18 cellular contexts compared by ENCODE assay signal in the genomic region with DNA sequence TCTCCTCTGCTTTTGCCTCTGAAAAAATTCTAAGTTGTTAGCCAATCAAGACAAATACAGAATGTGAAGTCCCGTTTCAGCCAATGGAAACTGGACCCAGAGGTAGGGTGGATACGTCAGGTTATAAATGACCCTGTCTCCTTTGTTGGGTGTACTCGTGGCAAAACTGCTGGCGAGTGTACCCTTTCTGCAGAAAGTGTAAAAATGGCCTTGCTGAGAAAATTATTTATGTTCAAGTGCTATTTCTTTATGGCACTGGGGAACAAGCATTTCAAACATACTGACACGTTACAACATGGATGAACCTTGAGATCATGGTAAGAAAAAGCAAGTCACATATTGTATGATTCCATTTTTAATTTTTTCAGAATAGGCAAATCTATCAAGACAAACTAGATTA. TPM values are rescaled to one million over a fixed set of nuclear protein-coding genes. Genes with fewer than 3 reads are reported as not detected.
DNase-seq lines count a peak whose midpoint lies in the region; ATAC-seq and TF ChIP-seq lines count a peak whose summit lies in the region.
"Had no signal": no experiment of that assay in that cellular context is flagged by ENCODE, and none has a peak within 500 bp of the region (broad histone marks: within the 10 kb centered on the region; RNA-seq: fewer than 3 reads in every experiment).

No MANE protein-coding gene starts in this region.

- H3K4me2 ChIP-seq in HCT116 (ENCODE audit: low read length): no peak overlapping the region

- no peaks in the 10 kb centered on the region for H3K27me3 Mint-ChIP-seq in CD4-positive, alpha-beta T cell
- no peaks in the 10 kb centered on the region for H3K27me3 Mint-ChIP-seq in activated T-helper 1 cell treated with anti-CD3 and anti-CD28 coated beads, Interleukin-12 subunit alpha, Interleukin-12 subunit beta, Interleukin-2, Interleukin-4 antibody, amounts not matched to agents 30 ng/mL and 10 ng/mL and 1 ng/mL, durations not matched to agents 14 hours and 24 hours and 36 hours (ENCODE audit: insufficient read depth)
- no peaks in the 10 kb centered on the region for H3K27me3 Mint-ChIP-seq in dendritic cell treated with granulocyte-macrophage colony-stimulating factor and Interleukin-4, amounts not matched to agents 40 ng/mL and 50 ng/mL, for 4 days
- H3K27me3 Mint-ChIP-seq: B cell; CD8-positive, alpha-beta memory T cell had no signal

- CTCF ChIA-PET in CD4-positive, alpha-beta T cell (lab: Charles Lee): no interaction called here
- CTCF ChIA-PET in HCT116 (lab: Charles Lee): no interaction called here

- peaks cover 6 to 18% of the 10 kb centered on the region in 2 experiments; a peak in 3 of 4 replicates for H3K4me1 ChIP-seq in HCT116 (ENCODE audit: control insufficient read depth in 1 of 2, insufficient read depth in 2 of 2, low read length in 2 of 2)
- H3K4me1 ChIP-seq: HAP-1 had no signal

- peaks cover 9% of the 10 kb centered on the region for H3K9me3 ChIP-seq in CD4-positive, alpha-beta T cell (ENCODE audit: control insufficient read depth, low read length)
- H3K9me3 ChIP-seq in HCT116 (ENCODE audit: control insufficient read depth in 1 of 2, insufficient read depth in 1 of 2, low read depth in 1 of 2, low read length in 2 of 2) (peaks cover 6 to 23% of the 10 kb centered on the region in 2 experiments; a peak in 2 of 4 replicates), WERI-Rb-1 (ENCODE audit: severe bottlenecking) (peaks cover 7% of the 10 kb centered on the region)

- TF ChIP-seq POLR2A in HCT116 (IDR thresholded peaks at IDR 0.05; ENCODE audit: borderline replicate concordance, extremely low read depth, insufficient read depth, insufficient read length): no peak

- H3K9me2 ChIP-seq in HCT116 (ENCODE audit: insufficient read depth): no peaks in the 10 kb centered on the region

- POLR2A ChIA-PET in CD4-positive, alpha-beta T cell (lab: Charles Lee): no interaction called here
- POLR2A ChIA-PET in HCT116 (lab: Charles Lee): no interaction called here

- peaks cover 6% of the 10 kb centered on the region for H3K9me3 Mint-ChIP-seq in CD4-positive, alpha-beta T cell
- peaks cover 24% of the 10 kb centered on the region for H3K9me3 Mint-ChIP-seq in activated T-helper 1 cell treated with anti-CD3 and anti-CD28 coated beads, Interleukin-12 subunit alpha, Interleukin-12 subunit beta, Interleukin-2, Interleukin-4 antibody, amounts not matched to agents 30 ng/mL and 10 ng/mL and 1 ng/mL, durations not matched to agents 14 hours and 24 hours and 36 hours
- peaks cover 20% of the 10 kb centered on the region for H3K9me3 Mint-ChIP-seq in dendritic cell treated with granulocyte-macrophage colony-stimulating factor and Interleukin-4, amounts not matched to agents 40 ng/mL and 50 ng/mL, for 4 days

- H3K4me3 ChIP-seq in HCT116 (replicated peaks in 1 of 2; ENCODE audit: low read depth in 1 of 2, low read length in 2 of 2): no peak overlapping the region
- H3K4me3 ChIP-seq in WERI-Rb-1 (ENCODE audit: low read depth, low read length): no peak overlapping the region
- H3K4me3 ChIP-seq: HAP-1 had no signal

- H3K79me2 ChIP-seq in HCT116 (ENCODE audit: insufficient read depth, low read length): peaks cover 18% of the 10 kb centered on the region

- no peaks in the 10 kb centered on the region for H4K20me1 ChIP-seq in HCT116 (ENCODE audit: insufficient read depth)

- no peak overlapping the region for H3K27ac ChIP-seq in CD4-positive, alpha-beta T cell (ENCODE audit: low read depth, low read length)
- H3K27ac ChIP-seq in HCT116 (ENCODE audit: low read depth, low read length) (no peak overlapping the region), WERI-Rb-1 (no peak overlapping the region)

- no peak overlapping the region for H3K27ac Mint-ChIP-seq in CD4-positive, alpha-beta T cell
- peak overlapping the region; percentile 29 for H3K27ac Mint-ChIP-seq in activated T-helper 1 cell treated with anti-CD3 and anti-CD28 coated beads, Interleukin-12 subunit alpha, Interleukin-12 subunit beta, Interleukin-2, Interleukin-4 antibody, amounts not matched to agents 30 ng/mL and 10 ng/mL and 1 ng/mL, durations not matched to agents 14 hours and 24 hours and 36 hours
- peak overlapping the region; percentile 33 for H3K27ac Mint-ChIP-seq in dendritic cell treated with granulocyte-macrophage colony-stimulating factor and Interleukin-4, amounts not matched to agents 40 ng/mL and 50 ng/mL, for 4 days
- H3K27ac Mint-ChIP-seq: HFFc6 had no signal

- no peak overlapping the region for H2AFZ ChIP-seq in HCT116 (ENCODE audit: low read depth, low read length, poor library complexity, severe bottlenecking)

- no TSS peak for BruUV-seq in HCT116 (replicated peaks; lab: Mats Ljungman, UMichigan)

- RAD21 ChIA-PET in HCT116 (lab: Charles Lee; ENCODE audit: low non-redundant PET in 1 of 2, low total read pairs in 2 of 2, uncharacterized antibody in 2 of 2, unreplicated experiment in 2 of 2): no interaction called here

- no peak for ATAC-seq in CD4-positive, alpha-beta T cell (ENCODE audit: poor library complexity)
- ATAC-seq in HCT116 (no peak), HG03460 (IDR thresholded peaks at IDR 0.05; ENCODE audit: unreplicated experiment) (no peak)

- peak overlapping the region; percentile 11 for H3K4me3 Mint-ChIP-seq in CD4-positive, alpha-beta T cell
- no peak overlapping the region for H3K4me3 Mint-ChIP-seq in activated T-helper 1 cell treated with anti-CD3 and anti-CD28 coated beads, Interleukin-12 subunit alpha, Interleukin-12 subunit beta, Interleukin-2, Interleukin-4 antibody, amounts not matched to agents 30 ng/mL and 10 ng/mL and 1 ng/mL, durations not matched to agents 14 hours and 24 hours and 36 hours
- no peak overlapping the region for H3K4me3 Mint-ChIP-seq in dendritic cell treated with granulocyte-macrophage colony-stimulating factor and Interleukin-4, amounts not matched to agents 40 ng/mL and 50 ng/mL, for 4 days
- H3K4me3 Mint-ChIP-seq: B cell, HFFc6 had no signal

- TF ChIP-seq CTCF in CD4-positive, alpha-beta T cell (IDR thresholded peaks at IDR 0.05): no peak
- TF ChIP-seq CTCF in HCT116 (IDR thresholded peaks at IDR 0.05 in 2 of 3, conservative IDR thresholded peaks at IDR 0.05 in 1 of 3; ENCODE audit: borderline replicate concordance in 1 of 3, insufficient read depth in 1 of 3, low read depth in 2 of 3, low read length in 2 of 3) (no peak), WERI-Rb-1 (IDR thresholded peaks at IDR 0.05; ENCODE audit: low read depth, low read length) (no peak)

- intact Hi-C loops in CD4-positive, alpha-beta T cell (cut with DNase I, micrococcal nuclease): loop anchor here in 1 of 2 experiments (5.0 kb wide), 1 partner anchor 103 kb away; the partner anchor contains the start of gene VHL
- intact Hi-C loops in HCT116 (cut with micrococcal nuclease): no loop called here
- intact Hi-C loops in activated T-helper 1 cell treated with anti-CD3 and anti-CD28 coated beads, Interleukin-12 subunit alpha, Interleukin-12 subunit beta, Interleukin-2, Interleukin-4 antibody, amounts not matched to agents 30 ng/mL and 10 ng/mL and 1 ng/mL, durations not matched to agents 14 hours and 24 hours and 36 hours (cut with micrococcal nuclease): no loop called here
- intact Hi-C loops in dendritic cell treated with granulocyte-macrophage colony-stimulating factor and Interleukin-4, amounts not matched to agents 40 ng/mL and 50 ng/mL, for 4 days (cut with micrococcal nuclease): no loop called here

- H3K4me1 Mint-ChIP-seq in CD4-positive, alpha-beta T cell (ENCODE audit: low read depth): peaks cover 64% of the 10 kb centered on the region
- peaks cover 58% of the 10 kb centered on the region for H3K4me1 Mint-ChIP-seq in activated T-helper 1 cell treated with anti-CD3 and anti-CD28 coated beads, Interleukin-12 subunit alpha, Interleukin-12 subunit beta, Interleukin-2, Interleukin-4 antibody, amounts not matched to agents 30 ng/mL and 10 ng/mL and 1 ng/mL, durations not matched to agents 14 hours and 24 hours and 36 hours (ENCODE audit: low read depth)
- H3K4me1 Mint-ChIP-seq in dendritic cell treated with granulocyte-macrophage colony-stimulating factor and Interleukin-4, amounts not matched to agents 40 ng/mL and 50 ng/mL, for 4 days (ENCODE audit: low read depth): peaks cover 34% of the 10 kb centered on the region

- H3K9ac ChIP-seq in HCT116 (ENCODE audit: low read length): no peak overlapping the region
- H3K9ac ChIP-seq: BLaER1 treated with 17β-estradiol and CSF1 and Interleukin-3, amounts not matched to agents 10 nM and 100 nM had no signal

- DNase-seq in CD4-positive, alpha-beta T cell: no peak
- DNase-seq in HCT116 (ENCODE audit: low read depth, low spot score): no peak
- DNase-seq in activated T-helper 1 cell treated with anti-CD3 and anti-CD28 coated beads, Interleukin-12 subunit alpha, Interleukin-12 subunit beta, Interleukin-2, Interleukin-4 antibody, amounts not matched to agents 30 ng/mL and 10 ng/mL and 1 ng/mL, durations not matched to agents 14 hours and 24 hours and 36 hours (ENCODE audit: low spot score): no peak
- DNase-seq in WERI-Rb-1: no peak
- DNase-seq in NCI-H187 treated with DMSO at 0.1 percent for 48 hours (lab: John Stamatoyannopoulos, UW): no peak
- DNase-seq: CD8-positive, alpha-beta memory T cell; COR-L47; DMS153; DMS79; GDM1; HFFc6 had no signal

- H3K36me3 Mint-ChIP-seq in CD4-positive, alpha-beta T cell (ENCODE audit: low read depth): peaks cover 43% of the 10 kb centered on the region
- peaks cover 54% of the 10 kb centered on the region for H3K36me3 Mint-ChIP-seq in activated T-helper 1 cell treated with anti-CD3 and anti-CD28 coated beads, Interleukin-12 subunit alpha, Interleukin-12 subunit beta, Interleukin-2, Interleukin-4 antibody, amounts not matched to agents 30 ng/mL and 10 ng/mL and 1 ng/mL, durations not matched to agents 14 hours and 24 hours and 36 hours (ENCODE audit: low read depth)
- H3K36me3 Mint-ChIP-seq in dendritic cell treated with granulocyte-macrophage colony-stimulating factor and Interleukin-4, amounts not matched to agents 40 ng/mL and 50 ng/mL, for 4 days (ENCODE audit: low read depth): peaks cover 59% of the 10 kb centered on the region

- peaks cover 0 to 8% of the 10 kb centered on the region in 2 experiments; a peak in 1 of 4 replicates for H3K36me3 ChIP-seq in HCT116 (ENCODE audit: control insufficient read depth in 1 of 2, insufficient read depth in 2 of 2, low read length in 2 of 2)
- peaks cover 8% of the 10 kb centered on the region for H3K36me3 ChIP-seq in WERI-Rb-1
- H3K36me3 ChIP-seq: HAP-1 had no signal

- no peak for TF ChIP-seq RAD21 in HCT116 (IDR thresholded peaks at IDR 0.05; ENCODE audit: low read depth)

- H3K27me3 ChIP-seq in CD4-positive, alpha-beta T cell (ENCODE audit: control insufficient read depth, insufficient read depth, low read length): no peaks in the 10 kb centered on the region
- H3K27me3 ChIP-seq in HCT116 (ENCODE audit: insufficient read depth, low read length) (no peaks in the 10 kb centered on the region), WERI-Rb-1 (ENCODE audit: insufficient read depth, low read depth, severe bottlenecking) (no peaks in the 10 kb centered on the region)
- H3K27me3 ChIP-seq: BLaER1 treated with 17β-estradiol and CSF1 and Interleukin-3, amounts not matched to agents 10 nM and 100 nM had no signal

RNA-seq across cellular contexts. Expression of gene TATDN2, which starts 2.9 kb away (rescaled TPM):
- total RNA-seq in CD4-positive, alpha-beta T cell: 10 to 100 TPM; 48.7 to 50.2 TPM
- 26.8 TPM for total RNA-seq in HCT116 (2021; ENCODE audit: unreplicated experiment)
- polyA plus RNA-seq in HCT116 (2012): 14.0 and 15.3 TPM in 2 replicates
- total RNA-seq in activated T-helper 1 cell treated with anti-CD3 and anti-CD28 coated beads, Interleukin-12 subunit alpha, Interleukin-12 subunit beta, Interleukin-2, Interleukin-4 antibody, amounts not matched to agents 30 ng/mL and 10 ng/mL and 1 ng/mL, durations not matched to agents 14 hours and 24 hours and 36 hours: 80.4 and 81.5 TPM in 2 replicates

RNA-seq across cellular contexts. Expression of gene GHRL, which starts 47.4 kb away (rescaled TPM):
- 1 to 10 TPM; 1.1 to 3.2 TPM for total RNA-seq in CD4-positive, alpha-beta T cell
- total RNA-seq in HCT116 (2021; ENCODE audit: unreplicated experiment): not detected
- polyA plus RNA-seq in HCT116 (2012): 0.30 and 0.31 TPM in 2 replicates
- 1.8 and 2.4 TPM in 2 replicates for total RNA-seq in activated T-helper 1 cell treated with anti-CD3 and anti-CD28 coated beads, Interleukin-12 subunit alpha, Interleukin-12 subunit beta, Interleukin-2, Interleukin-4 antibody, amounts not matched to agents 30 ng/mL and 10 ng/mL and 1 ng/mL, durations not matched to agents 14 hours and 24 hours and 36 hours
- total RNA-seq: A172, Daoy had no signal
